In the genomic region with DNA sequence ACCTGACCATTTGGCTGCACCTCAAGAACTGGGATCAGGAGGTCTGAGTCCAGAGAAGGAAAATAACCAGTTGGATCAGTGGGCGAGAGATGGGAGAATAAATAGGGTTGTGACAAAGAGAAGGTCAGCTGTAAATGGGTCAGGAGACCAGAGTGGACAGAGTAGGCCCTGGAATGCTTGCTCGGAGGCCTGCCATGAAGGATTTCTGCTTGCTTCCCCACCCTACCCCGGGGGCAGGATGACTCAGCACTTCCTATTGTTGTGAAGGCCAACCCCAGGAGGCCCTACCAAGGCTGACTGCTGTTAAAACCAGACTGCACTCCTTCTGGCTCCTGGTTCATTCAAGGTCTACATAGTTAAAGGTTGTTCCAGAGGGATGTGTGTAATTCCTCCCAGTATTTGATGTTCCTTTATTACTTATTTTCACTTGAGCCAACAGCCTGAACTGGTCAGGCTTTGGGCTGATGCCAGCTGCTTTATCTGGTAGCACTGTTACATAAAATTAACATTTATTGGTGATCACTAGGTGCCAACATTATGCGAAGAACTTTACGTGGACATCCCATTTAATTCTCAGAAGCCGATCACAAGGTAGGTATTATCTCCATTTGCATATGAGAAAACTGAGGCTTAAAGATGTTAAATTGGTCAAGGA, we compare ENCODE assay signal across 1 cellular context.
TF ChIP-seq lines count a peak whose summit lies in the region.

No MANE protein-coding gene starts in this region.

TF ChIP-seq in K562, 482 proteins besides CTCF, POLR2A, EP300 and RAD21 (continued from another document and continues in another):
- TF ChIP-seq, protein P1, sequence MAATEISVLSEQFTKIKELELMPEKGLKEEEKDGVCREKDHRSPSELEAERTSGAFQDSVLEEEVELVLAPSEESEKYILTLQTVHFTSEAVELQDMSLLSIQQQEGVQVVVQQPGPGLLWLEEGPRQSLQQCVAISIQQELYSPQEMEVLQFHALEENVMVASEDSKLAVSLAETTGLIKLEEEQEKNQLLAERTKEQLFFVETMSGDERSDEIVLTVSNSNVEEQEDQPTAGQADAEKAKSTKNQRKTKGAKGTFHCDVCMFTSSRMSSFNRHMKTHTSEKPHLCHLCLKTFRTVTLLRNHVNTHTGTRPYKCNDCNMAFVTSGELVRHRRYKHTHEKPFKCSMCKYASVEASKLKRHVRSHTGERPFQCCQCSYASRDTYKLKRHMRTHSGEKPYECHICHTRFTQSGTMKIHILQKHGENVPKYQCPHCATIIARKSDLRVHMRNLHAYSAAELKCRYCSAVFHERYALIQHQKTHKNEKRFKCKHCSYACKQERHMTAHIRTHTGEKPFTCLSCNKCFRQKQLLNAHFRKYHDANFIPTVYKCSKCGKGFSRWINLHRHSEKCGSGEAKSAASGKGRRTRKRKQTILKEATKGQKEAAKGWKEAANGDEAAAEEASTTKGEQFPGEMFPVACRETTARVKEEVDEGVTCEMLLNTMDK (IDR thresholded peaks at IDR 0.05; ENCODE audit: borderline replicate concordance, insufficient read depth, low read depth, low read length, poor library complexity, severe bottlenecking) = no peak
- TF ChIP-seq ZFPM2 (CRISPR knock-in tag; IDR thresholded peaks at IDR 0.05) (no peak), L3MBTL2 (IDR thresholded peaks at IDR 0.05) (peak; percentile 42; the same call in 1 of the 2 replicates), ZNF584 (CRISPR knock-in tag; IDR thresholded peaks at IDR 0.05; ENCODE audit: low read depth) (peak; percentile 58; the same call in 1 of the 2 replicates), JUND (IDR thresholded peaks at IDR 0.05; ENCODE audit: borderline replicate concordance, low read depth, low read length) (peak; percentile 76; the same call in 1 of the 2 replicates), JUND (tag; IDR thresholded peaks at IDR 0.05; ENCODE audit: borderline replicate concordance, low read depth, low read length) (peak; percentile 86; the same call in 2 of the 3 replicates), ESRRA (IDR thresholded peaks at IDR 0.05; ENCODE audit: borderline replicate concordance, low read depth) (no peak), NFE2L1 (tag; IDR thresholded peaks at IDR 0.05; ENCODE audit: borderline replicate concordance, low read depth) (peak; percentile 99), CBFA2T3 (IDR thresholded peaks at IDR 0.05) (0 out of 2 replicates have a peak, but pooled peaks have one; percentile 20), ZNF134 (CRISPR knock-in tag; conservative IDR thresholded peaks at IDR 0.05) (0 out of 2 replicates have a peak, but pooled peaks have one; percentile 25), ERF (CRISPR knock-in tag; IDR thresholded peaks at IDR 0.05) (0 out of 2 replicates have a peak, but pooled peaks have one; percentile 83), CTBP1 (IDR thresholded peaks at IDR 0.05; ENCODE audit: borderline replicate concordance) (no peak), C11orf30 (IDR thresholded peaks at IDR 0.05; ENCODE audit: low read depth) (peak; percentile 98), MAFF (IDR thresholded peaks at IDR 0.05; ENCODE audit: low read length) (peak; percentile 99), TRIM28 (IDR thresholded peaks at IDR 0.05) (no peak; the same call in 1 of the 2 replicates), MAZ (CRISPR knock-in tag; conservative IDR thresholded peaks at IDR 0.05 in 1 of 2, IDR thresholded peaks at IDR 0.05 in 1 of 2) (peak; percentile 51 to 58; a peak in 3 of 4 replicates), RFX5 (IDR thresholded peaks at IDR 0.05; ENCODE audit: low read depth, low read length) (no peak), HOXB6 (CRISPR knock-in tag; IDR thresholded peaks at IDR 0.05; ENCODE audit: borderline replicate concordance) (no peak), FOSL1 (tag; conservative IDR thresholded peaks at IDR 0.05) (peak; percentile 72), HNRNPLL (IDR thresholded peaks at IDR 0.05; ENCODE audit: low read depth, low read length, poor library complexity, severe bottlenecking) (no peak), CBX3 (IDR thresholded peaks at IDR 0.05; ENCODE audit: borderline replicate concordance in 1 of 2, low read length in 2 of 2) (peak in 1 of 2 experiments; percentile 67; a peak in 1 of 3 replicates), JUN (IDR thresholded peaks at IDR 0.05; ENCODE audit: borderline replicate concordance, low read depth, low read length) (peak; percentile 62; the same call in 1 of the 2 replicates), JUN (CRISPR knock-in tag; IDR thresholded peaks at IDR 0.05; ENCODE audit: borderline replicate concordance) (no peak), E2F3 (CRISPR knock-in tag; IDR thresholded peaks at IDR 0.05) (peak; percentile 61; the same call in 1 of the 2 replicates), EWSR1 (IDR thresholded peaks at IDR 0.05; ENCODE audit: borderline replicate concordance, low read depth, partially characterized antibody) (no peak), NFRKB (IDR thresholded peaks at IDR 0.05; ENCODE audit: low read depth) (peak; percentile 82), TEAD4 (IDR thresholded peaks at IDR 0.05; ENCODE audit: low read length) (no peak; the same call in 1 of the 2 replicates), TEAD4 (CRISPR knock-in tag; IDR thresholded peaks at IDR 0.05; ENCODE audit: borderline replicate concordance) (no peak), BACH1 (tag; IDR thresholded peaks at IDR 0.05) (peak; percentile 98), ZNF778 (CRISPR knock-in tag; IDR thresholded peaks at IDR 0.05) (no peak), ATF1 (CRISPR knock-in tag; IDR thresholded peaks at IDR 0.05) (no peak), ATF1 (tag; IDR thresholded peaks at IDR 0.05) (0 out of 2 replicates have a peak, but pooled peaks have one; percentile 12), HDAC3 (IDR thresholded peaks at IDR 0.05; ENCODE audit: borderline replicate concordance, partially characterized antibody) (no peak), NEUROD1 (IDR thresholded peaks at IDR 0.05; ENCODE audit: borderline replicate concordance, low read depth, low read length, partially characterized antibody) (peak; percentile 47)
- TF ChIP-seq, protein P2, sequence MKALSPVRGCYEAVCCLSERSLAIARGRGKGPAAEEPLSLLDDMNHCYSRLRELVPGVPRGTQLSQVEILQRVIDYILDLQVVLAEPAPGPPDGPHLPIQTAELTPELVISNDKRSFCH (CRISPR knock-in tag; IDR thresholded peaks at IDR 0.05) = no peak
- TF ChIP-seq, protein P2 (tag; IDR thresholded peaks at IDR 0.05) = no peak
- TF ChIP-seq, protein P3, sequence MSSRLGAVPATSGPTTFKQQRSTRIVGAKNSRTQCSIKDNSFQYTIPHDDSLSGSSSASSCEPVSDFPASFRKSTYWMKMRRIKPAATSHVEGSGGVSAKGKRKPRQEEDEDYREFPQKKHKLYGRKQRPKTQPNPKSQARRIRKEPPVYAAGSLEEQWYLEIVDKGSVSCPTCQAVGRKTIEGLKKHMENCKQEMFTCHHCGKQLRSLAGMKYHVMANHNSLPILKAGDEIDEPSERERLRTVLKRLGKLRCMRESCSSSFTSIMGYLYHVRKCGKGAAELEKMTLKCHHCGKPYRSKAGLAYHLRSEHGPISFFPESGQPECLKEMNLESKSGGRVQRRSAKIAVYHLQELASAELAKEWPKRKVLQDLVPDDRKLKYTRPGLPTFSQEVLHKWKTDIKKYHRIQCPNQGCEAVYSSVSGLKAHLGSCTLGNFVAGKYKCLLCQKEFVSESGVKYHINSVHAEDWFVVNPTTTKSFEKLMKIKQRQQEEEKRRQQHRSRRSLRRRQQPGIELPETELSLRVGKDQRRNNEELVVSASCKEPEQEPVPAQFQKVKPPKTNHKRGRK (tag; IDR thresholded peaks at IDR 0.05) = no peak; the same call in 1 of the 2 replicates
- TF ChIP-seq, protein P4, sequence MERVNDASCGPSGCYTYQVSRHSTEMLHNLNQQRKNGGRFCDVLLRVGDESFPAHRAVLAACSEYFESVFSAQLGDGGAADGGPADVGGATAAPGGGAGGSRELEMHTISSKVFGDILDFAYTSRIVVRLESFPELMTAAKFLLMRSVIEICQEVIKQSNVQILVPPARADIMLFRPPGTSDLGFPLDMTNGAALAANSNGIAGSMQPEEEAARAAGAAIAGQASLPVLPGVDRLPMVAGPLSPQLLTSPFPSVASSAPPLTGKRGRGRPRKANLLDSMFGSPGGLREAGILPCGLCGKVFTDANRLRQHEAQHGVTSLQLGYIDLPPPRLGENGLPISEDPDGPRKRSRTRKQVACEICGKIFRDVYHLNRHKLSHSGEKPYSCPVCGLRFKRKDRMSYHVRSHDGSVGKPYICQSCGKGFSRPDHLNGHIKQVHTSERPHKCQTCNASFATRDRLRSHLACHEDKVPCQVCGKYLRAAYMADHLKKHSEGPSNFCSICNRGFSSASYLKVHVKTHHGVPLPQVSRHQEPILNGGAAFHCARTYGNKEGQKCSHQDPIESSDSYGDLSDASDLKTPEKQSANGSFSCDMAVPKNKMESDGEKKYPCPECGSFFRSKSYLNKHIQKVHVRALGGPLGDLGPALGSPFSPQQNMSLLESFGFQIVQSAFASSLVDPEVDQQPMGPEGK (CRISPR knock-in tag; IDR thresholded peaks at IDR 0.05; ENCODE audit: borderline replicate concordance) = no peak
- TF ChIP-seq, protein P5, sequence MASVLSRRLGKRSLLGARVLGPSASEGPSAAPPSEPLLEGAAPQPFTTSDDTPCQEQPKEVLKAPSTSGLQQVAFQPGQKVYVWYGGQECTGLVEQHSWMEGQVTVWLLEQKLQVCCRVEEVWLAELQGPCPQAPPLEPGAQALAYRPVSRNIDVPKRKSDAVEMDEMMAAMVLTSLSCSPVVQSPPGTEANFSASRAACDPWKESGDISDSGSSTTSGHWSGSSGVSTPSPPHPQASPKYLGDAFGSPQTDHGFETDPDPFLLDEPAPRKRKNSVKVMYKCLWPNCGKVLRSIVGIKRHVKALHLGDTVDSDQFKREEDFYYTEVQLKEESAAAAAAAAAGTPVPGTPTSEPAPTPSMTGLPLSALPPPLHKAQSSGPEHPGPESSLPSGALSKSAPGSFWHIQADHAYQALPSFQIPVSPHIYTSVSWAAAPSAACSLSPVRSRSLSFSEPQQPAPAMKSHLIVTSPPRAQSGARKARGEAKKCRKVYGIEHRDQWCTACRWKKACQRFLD (CRISPR knock-in tag; IDR thresholded peaks at IDR 0.05) = peak; percentile 18; the same call in 1 of the 2 replicates
- TF ChIP-seq, protein P6, sequence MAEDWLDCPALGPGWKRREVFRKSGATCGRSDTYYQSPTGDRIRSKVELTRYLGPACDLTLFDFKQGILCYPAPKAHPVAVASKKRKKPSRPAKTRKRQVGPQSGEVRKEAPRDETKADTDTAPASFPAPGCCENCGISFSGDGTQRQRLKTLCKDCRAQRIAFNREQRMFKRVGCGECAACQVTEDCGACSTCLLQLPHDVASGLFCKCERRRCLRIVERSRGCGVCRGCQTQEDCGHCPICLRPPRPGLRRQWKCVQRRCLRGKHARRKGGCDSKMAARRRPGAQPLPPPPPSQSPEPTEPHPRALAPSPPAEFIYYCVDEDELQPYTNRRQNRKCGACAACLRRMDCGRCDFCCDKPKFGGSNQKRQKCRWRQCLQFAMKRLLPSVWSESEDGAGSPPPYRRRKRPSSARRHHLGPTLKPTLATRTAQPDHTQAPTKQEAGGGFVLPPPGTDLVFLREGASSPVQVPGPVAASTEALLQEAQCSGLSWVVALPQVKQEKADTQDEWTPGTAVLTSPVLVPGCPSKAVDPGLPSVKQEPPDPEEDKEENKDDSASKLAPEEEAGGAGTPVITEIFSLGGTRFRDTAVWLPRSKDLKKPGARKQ (CRISPR knock-in tag; IDR thresholded peaks at IDR 0.05) = peak; percentile 34; the same call in 1 of the 2 replicates
- TF ChIP-seq, protein P7, sequence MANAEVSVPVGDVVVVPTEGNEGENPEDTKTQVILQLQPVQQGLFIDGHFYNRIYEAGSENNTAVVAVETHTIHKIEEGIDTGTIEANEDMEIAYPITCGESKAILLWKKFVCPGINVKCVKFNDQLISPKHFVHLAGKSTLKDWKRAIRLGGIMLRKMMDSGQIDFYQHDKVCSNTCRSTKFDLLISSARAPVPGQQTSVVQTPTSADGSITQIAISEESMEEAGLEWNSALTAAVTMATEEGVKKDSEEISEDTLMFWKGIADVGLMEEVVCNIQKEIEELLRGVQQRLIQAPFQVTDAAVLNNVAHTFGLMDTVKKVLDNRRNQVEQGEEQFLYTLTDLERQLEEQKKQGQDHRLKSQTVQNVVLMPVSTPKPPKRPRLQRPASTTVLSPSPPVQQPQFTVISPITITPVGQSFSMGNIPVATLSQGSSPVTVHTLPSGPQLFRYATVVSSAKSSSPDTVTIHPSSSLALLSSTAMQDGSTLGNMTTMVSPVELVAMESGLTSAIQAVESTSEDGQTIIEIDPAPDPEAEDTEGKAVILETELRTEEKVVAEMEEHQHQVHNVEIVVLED (CRISPR knock-in tag; IDR thresholded peaks at IDR 0.05) = 0 out of 2 replicates have a peak, but pooled peaks have one; percentile 9
- TF ChIP-seq, protein P8, sequence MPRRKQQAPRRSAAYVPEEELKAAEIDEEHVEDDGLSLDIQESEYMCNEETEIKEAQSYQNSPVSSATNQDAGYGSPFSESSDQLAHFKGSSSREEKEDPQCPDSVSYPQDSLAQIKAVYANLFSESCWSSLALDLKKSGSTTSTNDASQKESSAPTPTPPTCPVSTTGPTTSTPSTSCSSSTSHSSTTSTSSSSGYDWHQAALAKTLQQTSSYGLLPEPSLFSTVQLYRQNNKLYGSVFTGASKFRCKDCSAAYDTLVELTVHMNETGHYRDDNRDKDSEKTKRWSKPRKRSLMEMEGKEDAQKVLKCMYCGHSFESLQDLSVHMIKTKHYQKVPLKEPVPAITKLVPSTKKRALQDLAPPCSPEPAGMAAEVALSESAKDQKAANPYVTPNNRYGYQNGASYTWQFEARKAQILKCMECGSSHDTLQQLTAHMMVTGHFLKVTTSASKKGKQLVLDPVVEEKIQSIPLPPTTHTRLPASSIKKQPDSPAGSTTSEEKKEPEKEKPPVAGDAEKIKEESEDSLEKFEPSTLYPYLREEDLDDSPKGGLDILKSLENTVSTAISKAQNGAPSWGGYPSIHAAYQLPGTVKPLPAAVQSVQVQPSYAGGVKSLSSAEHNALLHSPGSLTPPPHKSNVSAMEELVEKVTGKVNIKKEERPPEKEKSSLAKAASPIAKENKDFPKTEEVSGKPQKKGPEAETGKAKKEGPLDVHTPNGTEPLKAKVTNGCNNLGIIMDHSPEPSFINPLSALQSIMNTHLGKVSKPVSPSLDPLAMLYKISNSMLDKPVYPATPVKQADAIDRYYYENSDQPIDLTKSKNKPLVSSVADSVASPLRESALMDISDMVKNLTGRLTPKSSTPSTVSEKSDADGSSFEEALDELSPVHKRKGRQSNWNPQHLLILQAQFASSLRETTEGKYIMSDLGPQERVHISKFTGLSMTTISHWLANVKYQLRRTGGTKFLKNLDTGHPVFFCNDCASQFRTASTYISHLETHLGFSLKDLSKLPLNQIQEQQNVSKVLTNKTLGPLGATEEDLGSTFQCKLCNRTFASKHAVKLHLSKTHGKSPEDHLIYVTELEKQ (CRISPR knock-in tag; IDR thresholded peaks at IDR 0.05) = no peak
